Comparison of ENCODE assay signal across 22 cellular contexts in the genomic region with DNA sequence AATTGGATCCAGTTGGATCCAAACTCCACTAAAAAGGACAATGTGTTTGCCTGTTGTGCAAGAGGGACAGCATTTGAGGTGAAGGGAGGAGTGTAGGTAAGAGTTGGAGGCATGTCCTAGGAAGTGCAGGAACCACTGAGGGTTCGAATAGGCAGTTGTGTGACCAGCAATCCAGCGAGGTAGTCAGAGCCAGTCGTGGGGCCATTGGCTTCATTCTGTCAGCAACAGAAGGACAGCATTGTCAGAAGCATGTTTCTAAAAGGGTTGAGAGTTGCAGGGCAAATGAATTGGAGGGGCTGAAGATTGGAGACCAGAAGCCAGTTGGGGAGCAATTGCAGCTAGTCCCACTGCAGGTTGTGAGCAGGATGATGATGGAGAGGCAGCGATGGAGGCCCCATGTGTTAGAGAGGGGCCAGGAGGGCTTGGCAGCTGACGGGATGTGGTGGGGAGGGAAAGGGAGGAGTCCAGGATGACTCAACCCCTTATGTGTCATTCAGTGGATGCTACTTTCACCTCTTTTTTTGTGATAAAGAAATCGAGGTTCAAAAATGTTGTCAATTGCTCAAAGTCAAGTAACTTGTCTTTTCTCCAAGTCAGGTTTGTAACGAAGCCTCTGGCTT.
DNase-seq lines count a peak whose midpoint lies in the region; ATAC-seq and TF ChIP-seq lines count a peak whose summit lies in the region.
"Had no signal": no experiment of that assay in that cellular context is flagged by ENCODE, and none has a peak within 500 bp of the region (broad histone marks: within the 10 kb centered on the region; RNA-seq: fewer than 3 reads in every experiment).

No MANE protein-coding gene starts in this region.

- no peak for TF ChIP-seq CTCF in fibroblast of mammary gland (conservative IDR thresholded peaks at IDR 0.05; ENCODE audit: control insufficient read depth, insufficient read depth, low read depth, low read length)

- no peaks in the 10 kb centered on the region for H4K20me1 ChIP-seq in GM23248 (ENCODE audit: insufficient read depth)
- H4K20me1 ChIP-seq: BLaER1 treated with 17β-estradiol and CSF1 and Interleukin-3, amounts not matched to agents 10 nM and 100 nM had no signal

- no peaks in the 10 kb centered on the region for H3K79me2 ChIP-seq in GM23248 (ENCODE audit: insufficient read depth)

- no peak overlapping the region for H3K4me3 Mint-ChIP-seq in activated CD4-positive, alpha-beta T cell treated with anti-CD3 and anti-CD28 coated beads, Interleukin-2, amount 10 ng/mL, durations not matched to agents 24 days and 14 days
- no peak overlapping the region for H3K4me3 Mint-ChIP-seq in activated CD4-positive, alpha-beta T cell treated with anti-CD3 and anti-CD28 coated beads, Interleukin-2, amount 10 ng/mL, durations not matched to agents 7 days and 5 days
- no peak overlapping the region for H3K4me3 Mint-ChIP-seq in T-cell
- H3K4me3 Mint-ChIP-seq: activated T-helper 1 cell treated with anti-CD3 and anti-CD28 coated beads, Interleukin-12 subunit alpha, Interleukin-12 subunit beta, Interleukin-2, Interleukin-4 antibody, amounts not matched to agents 30 ng/mL and 10 ng/mL and 1 ng/mL, durations not matched to agents 14 hours and 24 hours and 36 hours; stimulated activated naive CD8-positive, alpha-beta T cell treated with anti-CD3 and anti-CD28 coated beads, Interleukin-15, amount 100 ng/mL, for 72 hours; type B pancreatic cell had no signal

- H3K4me1 ChIP-seq in GM23248 (ENCODE audit: insufficient read depth): no peaks in the 10 kb centered on the region
- H3K4me1 ChIP-seq: A549; BLaER1 treated with 17β-estradiol and CSF1 and Interleukin-3, amounts not matched to agents 10 nM and 100 nM; breast epithelium; left lung had no signal

- intact Hi-C loops in activated CD4-positive, alpha-beta T cell treated with anti-CD3 and anti-CD28 coated beads, Interleukin-2, amount 10 ng/mL, durations not matched to agents 24 days and 14 days (cut with micrococcal nuclease): no loop called here

- no peaks in the 10 kb centered on the region for H3K9me3 Mint-ChIP-seq in activated CD4-positive, alpha-beta T cell treated with anti-CD3 and anti-CD28 coated beads, Interleukin-2, amount 10 ng/mL, durations not matched to agents 24 days and 14 days
- H3K9me3 Mint-ChIP-seq in activated CD4-positive, alpha-beta T cell treated with anti-CD3 and anti-CD28 coated beads, Interleukin-2, amount 10 ng/mL, durations not matched to agents 7 days and 5 days: no peaks in the 10 kb centered on the region
- no peaks in the 10 kb centered on the region for H3K9me3 Mint-ChIP-seq in T-cell
- H3K9me3 Mint-ChIP-seq: activated T-helper 1 cell treated with anti-CD3 and anti-CD28 coated beads, Interleukin-12 subunit alpha, Interleukin-12 subunit beta, Interleukin-2, Interleukin-4 antibody, amounts not matched to agents 30 ng/mL and 10 ng/mL and 1 ng/mL, durations not matched to agents 14 hours and 24 hours and 36 hours; stimulated activated naive CD8-positive, alpha-beta T cell treated with anti-CD3 and anti-CD28 coated beads, Interleukin-15, amount 100 ng/mL, for 72 hours had no signal

- H3K27me3 Mint-ChIP-seq in activated CD4-positive, alpha-beta T cell treated with anti-CD3 and anti-CD28 coated beads, Interleukin-2, amount 10 ng/mL, durations not matched to agents 24 days and 14 days: peaks cover 6% of the 10 kb centered on the region
- peaks cover 16% of the 10 kb centered on the region for H3K27me3 Mint-ChIP-seq in activated CD4-positive, alpha-beta T cell treated with anti-CD3 and anti-CD28 coated beads, Interleukin-2, amount 10 ng/mL, durations not matched to agents 7 days and 5 days
- H3K27me3 Mint-ChIP-seq in T-cell: peaks cover 17 to 35% of the 10 kb centered on the region in 2 donors

- no peaks in the 10 kb centered on the region for H3F3A ChIP-seq in GM23248 (ENCODE audit: insufficient read depth)

- H2AFZ ChIP-seq in GM23248: no peak overlapping the region
- H2AFZ ChIP-seq: PC-9 had no signal

- CTCF ChIA-PET in activated CD4-positive, alpha-beta T cell treated with anti-CD3 and anti-CD28 coated beads, Interleukin-2, amount 10 ng/mL, durations not matched to agents 7 days and 5 days (lab: Charles Lee): interaction anchor here (0.8 to 2.1 kb wide), 3 partner anchors 8 to 40 kb away, joined by 3 to 9 read pairs (median 3); no protein-coding TSS in a partner anchor
- CTCF ChIA-PET in T-cell (lab: Charles Lee): no interaction called here

- H3K27me3 ChIP-seq in GM23248 (replicated peaks; ENCODE audit: insufficient read depth): peaks cover 16% of the 10 kb centered on the region
- H3K27me3 ChIP-seq: BLaER1 treated with 17β-estradiol and CSF1 and Interleukin-3, amounts not matched to agents 10 nM and 100 nM had no signal

- ATAC-seq in GM19023 (IDR thresholded peaks at IDR 0.05; ENCODE audit: unreplicated experiment): no peak
- no peak for ATAC-seq in T-cell (replicated peaks in 1 of 4)
- ATAC-seq: A549; left lung; right cardiac atrium; stimulated activated naive CD8-positive, alpha-beta T cell treated with anti-CD3 and anti-CD28 coated beads, Interleukin-15, amount 100 ng/mL, for 72 hours had no signal

- no peak overlapping the region for H3K4me2 ChIP-seq in GM23248 (ENCODE audit: unreplicated experiment)
- H3K4me2 ChIP-seq: A549; BLaER1 treated with 17β-estradiol and CSF1 and Interleukin-3, amounts not matched to agents 10 nM and 100 nM; PC-9; SK-N-SH had no signal

- H3K9ac ChIP-seq in GM23248: no peak overlapping the region
- H3K9ac ChIP-seq: BLaER1 treated with 17β-estradiol and CSF1 and Interleukin-3, amounts not matched to agents 10 nM and 100 nM; SK-N-SH had no signal

- no peaks in the 10 kb centered on the region for H3K4me1 Mint-ChIP-seq in activated CD4-positive, alpha-beta T cell treated with anti-CD3 and anti-CD28 coated beads, Interleukin-2, amount 10 ng/mL, durations not matched to agents 24 days and 14 days
- peaks cover 9% of the 10 kb centered on the region for H3K4me1 Mint-ChIP-seq in activated CD4-positive, alpha-beta T cell treated with anti-CD3 and anti-CD28 coated beads, Interleukin-2, amount 10 ng/mL, durations not matched to agents 7 days and 5 days
- H3K4me1 Mint-ChIP-seq in T-cell: peaks cover 5 to 14% (median 5%) of the 10 kb centered on the region in 3 donors

- no peaks in the 10 kb centered on the region for H3K9me2 ChIP-seq in GM23248 (ENCODE audit: insufficient read depth)
- H3K9me2 ChIP-seq: SK-N-SH had no signal

- H3K4me3 ChIP-seq in GM23248: no peak overlapping the region
- no peak overlapping the region for H3K4me3 ChIP-seq in fibroblast of mammary gland (ENCODE audit: control insufficient read depth, low read depth, low read length)
- H3K4me3 ChIP-seq: A549; BLaER1 treated with 17β-estradiol and CSF1 and Interleukin-3, amounts not matched to agents 10 nM and 100 nM; breast epithelium; left lung; PC-9 had no signal

- WGBS in GM23248 (ENCODE audit: low coverage in 1 of 2, low lambda C conversion rate in 2 of 2, missing lambda C conversion rate in 2 of 2), 2 experiments: 42 to 44% methylated on average over 7 of the region's 7 CpGs

- DNase-seq in activated CD4-positive, alpha-beta T cell treated with anti-CD3 and anti-CD28 coated beads, Interleukin-2, amount 10 ng/mL, durations not matched to agents 24 days and 14 days: peak; percentile 50
- DNase-seq in activated CD4-positive, alpha-beta T cell treated with anti-CD3 and anti-CD28 coated beads, Interleukin-2, amount 10 ng/mL, durations not matched to agents 7 days and 5 days: no peak
- peak; percentile 29 for DNase-seq in GM23248
- DNase-seq in RKO (ENCODE audit: low spot score): peak; percentile 18
- DNase-seq in fibroblast of mammary gland (ENCODE audit: low read depth): peak; percentile 38
- no peak for DNase-seq in NCI-H2029 treated with DMSO at 0.1 percent for 48 hours (lab: John Stamatoyannopoulos, UW)
- DNase-seq in T-cell: no peak
- DNase-seq: activated CD4-positive, alpha-beta T cell treated with anti-CD3 and anti-CD28 coated beads for 1 hour; left lung; NCI-H526 treated with DMSO at 0.1 percent for 48 hours; PC-9; right cardiac atrium; SK-N-SH; stimulated activated naive CD8-positive, alpha-beta T cell treated with anti-CD3 and anti-CD28 coated beads, Interleukin-15, amount 100 ng/mL, for 72 hours; T1000 had no signal

- no peak overlapping the region for H3K27ac Mint-ChIP-seq in activated CD4-positive, alpha-beta T cell treated with anti-CD3 and anti-CD28 coated beads, Interleukin-2, amount 10 ng/mL, durations not matched to agents 24 days and 14 days
- H3K27ac Mint-ChIP-seq in activated CD4-positive, alpha-beta T cell treated with anti-CD3 and anti-CD28 coated beads, Interleukin-2, amount 10 ng/mL, durations not matched to agents 7 days and 5 days: no peak overlapping the region
- no peak overlapping the region for H3K27ac Mint-ChIP-seq in T-cell
- H3K27ac Mint-ChIP-seq: activated T-helper 1 cell treated with anti-CD3 and anti-CD28 coated beads, Interleukin-12 subunit alpha, Interleukin-12 subunit beta, Interleukin-2, Interleukin-4 antibody, amounts not matched to agents 30 ng/mL and 10 ng/mL and 1 ng/mL, durations not matched to agents 14 hours and 24 hours and 36 hours; type B pancreatic cell had no signal

- H3K36me3 Mint-ChIP-seq in activated CD4-positive, alpha-beta T cell treated with anti-CD3 and anti-CD28 coated beads, Interleukin-2, amount 10 ng/mL, durations not matched to agents 24 days and 14 days (ENCODE audit: low read depth): no peaks in the 10 kb centered on the region
- no peaks in the 10 kb centered on the region for H3K36me3 Mint-ChIP-seq in activated CD4-positive, alpha-beta T cell treated with anti-CD3 and anti-CD28 coated beads, Interleukin-2, amount 10 ng/mL, durations not matched to agents 7 days and 5 days (ENCODE audit: low read depth)
- H3K36me3 Mint-ChIP-seq in T-cell: no peaks in the 10 kb centered on the region
- H3K36me3 Mint-ChIP-seq: type B pancreatic cell had no signal

- POLR2A ChIA-PET in activated CD4-positive, alpha-beta T cell treated with anti-CD3 and anti-CD28 coated beads, Interleukin-2, amount 10 ng/mL, durations not matched to agents 7 days and 5 days (lab: Charles Lee): no interaction called here
- POLR2A ChIA-PET in T-cell (lab: Charles Lee): no interaction called here

- no peak overlapping the region for H3K27ac ChIP-seq in GM23248
- H3K27ac ChIP-seq: A549; BLaER1 treated with 17β-estradiol and CSF1 and Interleukin-3, amounts not matched to agents 10 nM and 100 nM; breast epithelium; epithelial cell of prostate; left lung; PC-9 had no signal

- no peaks in the 10 kb centered on the region for H3K36me3 ChIP-seq in GM23248 (ENCODE audit: low read depth)
- H3K36me3 ChIP-seq: BLaER1 treated with 17β-estradiol and CSF1 and Interleukin-3, amounts not matched to agents 10 nM and 100 nM; breast epithelium; left lung had no signal

- in situ Hi-C loops in GM23248 (cut with MboI): no loop called here

- H3K9me3 ChIP-seq in GM23248 (ENCODE audit: low read depth): no peaks in the 10 kb centered on the region
- H3K9me3 ChIP-seq: A549; BLaER1 treated with 17β-estradiol and CSF1 and Interleukin-3, amounts not matched to agents 10 nM and 100 nM; breast epithelium; left lung; SK-N-SH had no signal

Comparison
In these comparisons a context has a peak if more than half of its experiments do, and no peak if none do; other contexts are left out.
1. DNase-seq: peak in activated CD4-positive, alpha-beta T cell treated with anti-CD3 and anti-CD28 coated beads, Interleukin-2, amount 10 ng/mL, durations not matched to agents 24 days and 14 days (single experiment), GM23248 (single experiment), RKO (single experiment) and fibroblast of mammary gland (single experiment); none in activated CD4-positive, alpha-beta T cell treated with anti-CD3 and anti-CD28 coated beads, Interleukin-2, amount 10 ng/mL, durations not matched to agents 7 days and 5 days (single experiment), NCI-H2029 treated with DMSO at 0.1 percent for 48 hours (single experiment) and T-cell (0 of 34).